16 cellular contexts compared by ENCODE assay signal in the genomic region with DNA sequence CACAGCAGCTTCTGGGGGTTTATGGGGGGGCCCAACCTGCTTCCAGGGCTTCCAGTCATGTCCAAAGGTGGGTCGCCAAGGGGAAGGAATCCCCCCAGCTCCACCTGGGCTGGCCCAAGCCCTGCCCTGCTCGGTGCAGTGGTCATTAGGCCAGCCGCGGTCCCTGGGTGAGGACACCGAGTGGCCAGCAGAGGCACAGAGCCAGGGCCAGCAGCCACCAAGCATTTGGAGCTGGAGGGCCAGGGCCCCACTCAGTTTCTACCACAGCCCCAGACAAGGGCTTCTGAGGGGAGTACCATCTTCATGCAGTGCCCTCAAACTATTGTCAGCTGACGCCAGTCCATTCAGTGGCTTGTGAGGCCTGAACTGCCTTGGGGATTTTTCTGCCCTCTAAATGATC. TPM values are rescaled to one million over a fixed set of nuclear protein-coding genes. Genes with fewer than 3 reads are reported as not detected.
DNase-seq lines count a peak whose midpoint lies in the region; ATAC-seq and TF ChIP-seq lines count a peak whose summit lies in the region.
"Had no signal": no experiment of that assay in that cellular context is flagged by ENCODE, and none has a peak within 500 bp of the region (broad histone marks: within the 10 kb centered on the region; RNA-seq: fewer than 3 reads in every experiment).

No MANE protein-coding gene starts in this region.

- no peaks in the 10 kb centered on the region for H3K27me3 ChIP-seq in layer of hippocampus (ENCODE audit: control insufficient read depth, insufficient read depth, low read length)
- no peaks in the 10 kb centered on the region for H3K27me3 ChIP-seq in sigmoid colon
- H3K27me3 ChIP-seq: SJCRH30 had no signal

- 91 to 95% methylated on average over 6 of the region's 6 CpGs for WGBS in sigmoid colon, 2 donors

- H3K36me3 Mint-ChIP-seq in activated B cell treated with CpG ODN at 0.5 μM for 24 hours (ENCODE audit: low read depth), result peaks cover 61% of the 10 kb centered on the region
- no peaks in the 10 kb centered on the region for H3K36me3 Mint-ChIP-seq in chondrocyte (ENCODE audit: low read depth)
- peaks cover 38 to 46% of the 10 kb centered on the region in 2 donors for H3K36me3 Mint-ChIP-seq in stimulated activated naive B cell treated with anti-CD40 and anti-IgM and Interleukin-4, amounts not matched to agents 10 μg/mL and 1 μg/mL and 100 μg/mL, for 72 hours

- peak overlapping the region; percentile 100 for H3K27ac ChIP-seq in layer of hippocampus (ENCODE audit: low read depth, low read length)
- H3K27ac ChIP-seq in sigmoid colon, result no peak overlapping the region
- H3K27ac ChIP-seq: GM23248, SJCRH30 had no signal

- no peak for TF ChIP-seq POLR2A in sigmoid colon (IDR thresholded peaks at IDR 0.05)

- no peak for TF ChIP-seq EP300 in sigmoid colon (IDR thresholded peaks at IDR 0.05)

- TF ChIP-seq CTCF in activated B cell treated with CpG ODN at 0.5 μM for 24 hours (IDR thresholded peaks at IDR 0.05), result no peak
- TF ChIP-seq CTCF in chondrocyte (IDR thresholded peaks at IDR 0.05), result no peak
- no peak for TF ChIP-seq CTCF in sigmoid colon (IDR thresholded peaks at IDR 0.05)

- no peak for ATAC-seq in activated B cell treated with CpG ODN at 0.5 μM for 24 hours (ENCODE audit: low read depth)
- no peak for ATAC-seq in stimulated activated naive B cell treated with anti-CD40 and anti-IgM and Interleukin-4, amounts not matched to agents 10 μg/mL and 1 μg/mL and 100 μg/mL, for 72 hours (replicated peaks)
- no peak for ATAC-seq in GM21723 (IDR thresholded peaks at IDR 0.05; ENCODE audit: unreplicated experiment)

- CTCF ChIA-PET in activated B cell treated with CpG ODN at 0.5 μM for 24 hours (lab: Charles Lee), result interaction anchor here (0.8 to 5.7 kb wide), 2 partner anchors 9 to 12 kb away, joined by 3 to 32 read pairs; no protein-coding TSS in a partner anchor

- peaks cover 0 to 28% (median 9%) of the 10 kb centered on the region in 4 donors for H3K4me1 ChIP-seq in sigmoid colon

- peaks cover 72% of the 10 kb centered on the region for H3K4me1 Mint-ChIP-seq in activated B cell treated with CpG ODN at 0.5 μM for 24 hours
- H3K4me1 Mint-ChIP-seq in chondrocyte (ENCODE audit: low read depth), result peaks cover 45% of the 10 kb centered on the region
- H3K4me1 Mint-ChIP-seq in stimulated activated naive B cell treated with anti-CD40 and anti-IgM and Interleukin-4, amounts not matched to agents 10 μg/mL and 1 μg/mL and 100 μg/mL, for 72 hours, result peaks cover 40 to 86% of the 10 kb centered on the region in 2 donors

- H3K27ac Mint-ChIP-seq in activated B cell treated with CpG ODN at 0.5 μM for 24 hours (peak overlapping the region; percentile 22), chondrocyte (ENCODE audit: unreplicated experiment) (peak overlapping the region; percentile 17)
- peak overlapping the region; percentile 93 for H3K27ac Mint-ChIP-seq in stimulated activated naive B cell treated with anti-CD40 and anti-IgM and Interleukin-4, amounts not matched to agents 10 μg/mL and 1 μg/mL and 100 μg/mL, for 72 hours

- intact Hi-C loops in activated B cell treated with CpG ODN at 0.5 μM for 24 hours (cut with micrococcal nuclease) (loop anchor here (2.0 to 5.0 kb wide), 2 partner anchors 13 to 36 kb away; no protein-coding TSS in a partner anchor), sigmoid colon (cut with DNase I) (no loop called here)

- H3K27me3 Mint-ChIP-seq in activated B cell treated with CpG ODN at 0.5 μM for 24 hours, result no peaks in the 10 kb centered on the region
- H3K27me3 Mint-ChIP-seq in chondrocyte (ENCODE audit: low read depth), result no peaks in the 10 kb centered on the region
- no peaks in the 10 kb centered on the region for H3K27me3 Mint-ChIP-seq in stimulated activated naive B cell treated with anti-CD40 and anti-IgM and Interleukin-4, amounts not matched to agents 10 μg/mL and 1 μg/mL and 100 μg/mL, for 72 hours

- DNase-seq in activated B cell treated with CpG ODN at 0.5 μM for 24 hours (no peak), chondrocyte (ENCODE audit: low spot score) (no peak), RPMI8226 (no peak), NCI-H187 (lab: John Stamatoyannopoulos, UW) (no peak), sigmoid colon (no peak)
- DNase-seq in stimulated activated naive B cell treated with anti-CD40 and anti-IgM and Interleukin-4, amounts not matched to agents 10 μg/mL and 1 μg/mL and 100 μg/mL, for 72 hours, result no peak
- DNase-seq: DND-41, GM23248, KBM-7, NCI-H1694 treated with DMSO at 0.1 percent for 48 hours, NCI-H226, NCI-H82, SJCRH30 had no signal

- H3K9me3 Mint-ChIP-seq in activated B cell treated with CpG ODN at 0.5 μM for 24 hours, result no peaks in the 10 kb centered on the region
- H3K9me3 Mint-ChIP-seq in chondrocyte (ENCODE audit: low read depth), result no peaks in the 10 kb centered on the region
- H3K9me3 Mint-ChIP-seq in stimulated activated naive B cell treated with anti-CD40 and anti-IgM and Interleukin-4, amounts not matched to agents 10 μg/mL and 1 μg/mL and 100 μg/mL, for 72 hours, result no peaks in the 10 kb centered on the region

- no peak overlapping the region for H3K4me3 ChIP-seq in sigmoid colon
- H3K4me3 ChIP-seq: GM23248, SJCRH30 had no signal

- POLR2A ChIA-PET in activated B cell treated with CpG ODN at 0.5 μM for 24 hours (lab: Charles Lee), result interaction anchor here (0.6 to 6.4 kb wide), 5 partner anchors 10 to 247 kb away, joined by 3 to 58 read pairs (median 7); no protein-coding TSS in a partner anchor

- H3K36me3 ChIP-seq in sigmoid colon, result peaks cover 2 to 20% (median 3%) of the 10 kb centered on the region in 4 donors
- H3K36me3 ChIP-seq: SJCRH30 had no signal

- H3K4me3 Mint-ChIP-seq in activated B cell treated with CpG ODN at 0.5 μM for 24 hours (no peak overlapping the region), chondrocyte (ENCODE audit: unreplicated experiment) (no peak overlapping the region)
- H3K4me3 Mint-ChIP-seq in stimulated activated naive B cell treated with anti-CD40 and anti-IgM and Interleukin-4, amounts not matched to agents 10 μg/mL and 1 μg/mL and 100 μg/mL, for 72 hours, result no peak overlapping the region
- H3K4me3 Mint-ChIP-seq: CD14-positive monocyte had no signal

- no peaks in the 10 kb centered on the region for H3K9me3 ChIP-seq in sigmoid colon
- H3K9me3 ChIP-seq: SJCRH30 had no signal

RNA-seq across cellular contexts. Expression of gene TFEB, which starts 39.6 kb away (rescaled TPM):
- total RNA-seq in activated B cell treated with CpG ODN at 0.5 μM for 24 hours (203 and 205 TPM in 2 replicates), chondrocyte (10.7 to 12.4 TPM (median 11.6 TPM) in 3 replicates), sigmoid colon (10 to 100 TPM; 21.0 to 28.5 (median 24.2) TPM)
- polyA plus RNA-seq in sigmoid colon, result 10 to 100 TPM; 28.2 to 40.9 (median 34.0) TPM

RNA-seq across cellular contexts. Expression of gene PGC, which starts 51.4 kb away (rescaled TPM):
- total RNA-seq in activated B cell treated with CpG ODN at 0.5 μM for 24 hours, result not detected in 2 replicates
- total RNA-seq in chondrocyte, result not detected in 3 replicates
- not detected for total RNA-seq in sigmoid colon
- 10 to 100 TPM in 1 of 3 donors, 1 to 10 TPM in 1, under 1 TPM in 1; 0.07 to 12.6 (median 9.2) TPM for polyA plus RNA-seq in sigmoid colon
- total RNA-seq: GM23248, SJCRH30 had no signal
- polyA plus RNA-seq: CD14-positive monocyte, GM23248 had no signal

RNA-seq across cellular contexts. Expression of gene MDFI, which starts 57.6 kb away (rescaled TPM):
- total RNA-seq in activated B cell treated with CpG ODN at 0.5 μM for 24 hours (not detected in 2 replicates), chondrocyte (31.8 to 62.6 TPM (median 33.7 TPM) in 3 replicates), sigmoid colon (1 to 10 TPM; 2.9 to 8.6 (median 5.1) TPM)
- polyA plus RNA-seq in sigmoid colon, result 1 to 10 TPM in 2 of 3 donors, under 1 TPM in 1; 0.69 to 7.7 (median 4.2) TPM
- total RNA-seq: GM23248 had no signal
- polyA plus RNA-seq: CD14-positive monocyte, GM23248 had no signal

Comparison
In these comparisons a context has a peak if more than half of its experiments do, and no peak if none do; other contexts are left out.
1. H3K27ac Mint-ChIP-seq: peak in every context shown above with its lines; median percentile 93 in stimulated activated naive B cell treated with anti-CD40 and anti-IgM and Interleukin-4, amounts not matched to agents 10 μg/mL and 1 μg/mL and 100 μg/mL, for 72 hours; 22 in activated B cell treated with CpG ODN at 0.5 μM for 24 hours; 17 in chondrocyte.